In the genomic region with DNA sequence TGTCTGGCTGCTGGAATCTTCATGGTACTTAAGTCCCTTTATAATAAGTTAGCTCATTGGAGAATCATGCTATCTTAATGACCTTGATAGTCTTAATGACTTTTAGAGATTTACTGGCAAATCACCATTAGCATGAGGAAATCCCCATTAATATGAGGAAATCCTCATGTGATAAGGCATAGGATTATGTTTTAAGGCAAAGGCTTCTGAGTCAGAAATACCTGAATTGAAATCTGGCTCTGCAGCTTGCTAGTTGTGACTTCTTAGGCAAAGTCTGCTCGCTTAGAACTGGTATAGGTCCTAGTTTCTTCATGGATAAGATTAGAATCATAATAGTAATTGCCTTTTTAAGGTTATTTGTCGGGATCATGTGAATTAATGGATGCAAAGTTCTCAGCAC, we compare ENCODE assay signal across 21 cellular contexts.
DNase-seq lines count a peak whose midpoint lies in the region; ATAC-seq, FAIRE-seq and TF ChIP-seq lines count a peak whose summit lies in the region.
"Had no signal": no experiment of that assay in that cellular context is flagged by ENCODE, and none has a peak within 500 bp of the region (broad histone marks: within the 10 kb centered on the region; RNA-seq: fewer than 3 reads in every experiment).

No MANE protein-coding gene starts in this region.

- H3K4me1 ChIP-seq in PC-9 (replicated peaks; ENCODE audit: insufficient read depth) (peaks cover 11% of the 10 kb centered on the region), keratinocyte (ENCODE audit: control insufficient read depth, extremely low read depth, insufficient read depth, low read length) (peaks cover 17% of the 10 kb centered on the region)
- H3K4me1 ChIP-seq: BLaER1 had no signal

- intact Hi-C loops in PC-9 (cut with micrococcal nuclease; ENCODE audit: unreplicated experiment), result no loop called here

- no peaks in the 10 kb centered on the region for H3K79me2 ChIP-seq in PC-9 (ENCODE audit: low read depth)
- no peaks in the 10 kb centered on the region for H3K79me2 ChIP-seq in keratinocyte (ENCODE audit: control insufficient read depth, insufficient read depth, low read length)

- CTCF ChIA-PET in PC-9 (lab: Charles Lee), result no interaction called here

- no peaks in the 10 kb centered on the region for H4K20me1 ChIP-seq in PC-9 (ENCODE audit: insufficient read depth)
- H4K20me1 ChIP-seq in keratinocyte (ENCODE audit: control insufficient read depth, extremely low read depth, insufficient read depth, low read length), result no peaks in the 10 kb centered on the region
- H4K20me1 ChIP-seq: BLaER1 had no signal

- H3K4me3 ChIP-seq in PC-9, result no peak overlapping the region
- H3K4me3 ChIP-seq in keratinocyte (ENCODE audit: control insufficient read depth in 2 of 3, extremely low read depth in 1 of 3, insufficient read depth in 2 of 3, low read depth in 1 of 3, low read length in 3 of 3), result no peak overlapping the region
- H3K4me3 ChIP-seq: BLaER1 had no signal

- H3K9ac ChIP-seq in keratinocyte (ENCODE audit: control insufficient read depth, extremely low read depth, insufficient read depth, low read length), result no peak overlapping the region
- H3K9ac ChIP-seq: BLaER1 had no signal

- H3K27ac ChIP-seq in PC-9 (peak overlapping the region; percentile 78), keratinocyte (ENCODE audit: control insufficient read depth, insufficient read depth, low read length) (peak overlapping the region; percentile 82)
- H3K27ac ChIP-seq: BLaER1 had no signal

- ATAC-seq in esophagus mucosa (peak; percentile 71), omental fat pad (ENCODE audit: low FRiP score) (no peak), GM19324 (IDR thresholded peaks at IDR 0.05; ENCODE audit: low FRiP score, unreplicated experiment) (no peak)
- ATAC-seq: HepG2, Right ventricle myocardium inferior had no signal

- H2AFZ ChIP-seq in PC-9, result no peak overlapping the region; the same call in 1 of the 2 replicates
- H2AFZ ChIP-seq in keratinocyte (ENCODE audit: control insufficient read depth, low read length), result no peak overlapping the region

- H3K4me2 ChIP-seq in PC-9, result no peak overlapping the region
- H3K4me2 ChIP-seq in keratinocyte (ENCODE audit: control insufficient read depth, extremely low read depth, insufficient read depth, low read depth, low read length), result peak overlapping the region; percentile 35
- H3K4me2 ChIP-seq: BLaER1 had no signal

- H3K36me3 ChIP-seq in PC-9 (ENCODE audit: low read depth), result no peaks in the 10 kb centered on the region
- H3K36me3 ChIP-seq in keratinocyte (ENCODE audit: control insufficient read depth in 2 of 2, extremely low read depth in 1 of 2, insufficient read depth in 2 of 2, low read length in 2 of 2), result no peaks in the 10 kb centered on the region
- H3K36me3 ChIP-seq: BLaER1 had no signal

- FAIRE-seq in D721Med (lab: Jason Lieb, UNC) (peak; percentile 74), keratinocyte (lab: Jason Lieb, UNC) (no peak)
- FAIRE-seq: A204.1, GM12892, HepG2 had no signal

- TF ChIP-seq CTCF in D721Med (IDR thresholded peaks at IDR 0.05; ENCODE audit: insufficient read depth, missing control alignments), result no peak
- TF ChIP-seq CTCF in PC-9 (conservative IDR thresholded peaks at IDR 0.05), result no peak
- no peak for TF ChIP-seq CTCF in keratinocyte (optimal IDR thresholded peaks at IDR 0.05 in 1 of 3, IDR thresholded peaks at IDR 0.05 in 1 of 3, conservative IDR thresholded peaks at IDR 0.05 in 1 of 3; ENCODE audit: extremely low read depth in 1 of 3, insufficient read depth in 2 of 3, low read length in 3 of 3)
- no peak for TF ChIP-seq CTCF in omental fat pad (IDR thresholded peaks at IDR 0.05)

- H3K9me1 ChIP-seq in keratinocyte (ENCODE audit: control insufficient read depth, extremely low read depth, insufficient read depth, low read length), result no peaks in the 10 kb centered on the region

- DNase-seq in D721Med (ENCODE audit: insufficient read length, low spot score), result no peak
- no peak for DNase-seq in PC-9
- no peak for DNase-seq in keratinocyte (ENCODE audit: low read depth, low spot score)
- no peak for DNase-seq in omental fat pad (ENCODE audit: low spot score)
- no peak for DNase-seq in occipital lobe (lab: John Stamatoyannopoulos, UW)
- DNase-seq in stimulated activated CD4-positive, alpha-beta T cell treated with anti-CD3 and anti-CD28 coated beads, Interleukin-4, amount 100 ng/mL, for 4 hours, result no peak
- DNase-seq: DMS 273 treated with DMSO at 0.1 percent for 48 hours, GOT3, HFFc6, KG1, NCI-H1436, NCI-H2029 treated with DMSO at 0.1 percent for 48 hours, NCI-H2227 treated with DMSO at 0.1 percent for 48 hours, NCI-H526 had no signal

- H3F3A ChIP-seq in PC-9 (ENCODE audit: insufficient read depth, low read depth), result 0 out of 2 replicates have a peak, but pooled peaks cover 4% of the 10 kb centered on the region

- BruUV-seq in PC-9 (replicated peaks; lab: Mats Ljungman, UMichigan), result no TSS peak

- H3K9me2 ChIP-seq in PC-9 (ENCODE audit: insufficient read depth), result no peaks in the 10 kb centered on the region

- dilution Hi-C loops in keratinocyte (cut with MboI; ENCODE audit: extremely low pct_ligation_motif_present, low sequenced_read_pairs), result no loop called here

- POLR2A ChIA-PET in PC-9 (lab: Charles Lee; ENCODE audit: unreplicated experiment), result no interaction called here

- H3K27me3 ChIP-seq in PC-9 (ENCODE audit: insufficient read depth, low read depth) (no peaks in the 10 kb centered on the region), keratinocyte (ENCODE audit: control insufficient read depth, extremely low read depth, insufficient read depth, low read length) (no peaks in the 10 kb centered on the region)
- H3K27me3 ChIP-seq: BLaER1 had no signal

- H3K9me3 ChIP-seq in PC-9 (ENCODE audit: insufficient read depth, low read depth) (no peaks in the 10 kb centered on the region), keratinocyte (ENCODE audit: control insufficient read depth, low read depth, low read length) (no peaks in the 10 kb centered on the region)
- H3K9me3 ChIP-seq: BLaER1 had no signal
